Comparison of ENCODE assay signal across 8 cellular contexts in the genomic region with DNA sequence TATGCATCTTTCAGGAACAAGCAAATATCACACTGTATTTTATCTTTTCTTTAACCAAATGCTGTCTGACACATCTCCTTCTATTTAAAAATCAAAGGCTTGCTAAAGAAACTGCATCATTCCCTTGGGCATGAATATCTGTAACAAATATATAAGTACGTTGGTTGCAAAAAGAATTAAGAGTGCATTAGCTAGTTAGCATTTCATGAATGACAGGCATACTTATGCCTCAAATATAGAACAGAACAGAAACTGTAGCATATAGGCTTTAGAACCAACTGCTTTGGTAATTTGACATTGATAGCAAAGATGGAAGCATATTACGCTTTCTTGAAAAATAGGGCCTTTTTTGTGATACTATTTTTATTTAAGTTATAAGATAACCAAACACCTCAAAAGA.
"Had no signal": no experiment of that assay in that cellular context is flagged by ENCODE, and none has a peak within 500 bp of the region (broad histone marks: within the 10 kb centered on the region; RNA-seq: fewer than 3 reads in every experiment).

No MANE protein-coding gene starts in this region.

- DNase-seq: GM23248, GOT3, H7, H9, HCEC 1CT, HFFc6 had no signal

- H3K9me3 ChIP-seq: HAP-1 had no signal

- H2AFZ ChIP-seq: GM23248, GM23338 had no signal

- H3K4me2 ChIP-seq: GM23338 had no signal

- H3K27ac ChIP-seq: GM23248 had no signal

- H3K36me3 ChIP-seq: HAP-1 had no signal

- H3K9ac ChIP-seq: GM23248 had no signal

- H3K4me3 ChIP-seq: GM23248, GM23338, HAP-1 had no signal
